Comparison of ENCODE assay signal across 2 cellular contexts in genomic region chr18:49359732-49360444, GRCh38.
TF ChIP-seq lines count a peak whose summit lies in the region.

No MANE protein-coding gene starts in this region.

TF ChIP-seq in K562, 482 proteins besides CTCF, POLR2A, EP300 and RAD21 (continued from another document):
- peak; percentile 86 for TF ChIP-seq ZBTB40 (IDR thresholded peaks at IDR 0.05)
- no peak for TF ChIP-seq ZBTB40 (CRISPR knock-in tag; IDR thresholded peaks at IDR 0.05)

TF ChIP-seq in HepG2, 621 proteins besides CTCF, POLR2A, EP300 and RAD21 (continued from another document):
- TF ChIP-seq ZBTB10 (CRISPR knock-in tag; IDR thresholded peaks at IDR 0.05; ENCODE audit: borderline replicate concordance) (no peak), TEAD3 (CRISPR knock-in tag; optimal IDR thresholded peaks at IDR 0.05; ENCODE audit: borderline replicate concordance) (no peak), KAT7 (CRISPR knock-in tag; IDR thresholded peaks at IDR 0.05; ENCODE audit: borderline replicate concordance) (no peak), ZNF556 (CRISPR knock-in tag; IDR thresholded peaks at IDR 0.05; ENCODE audit: borderline replicate concordance) (no peak), ZBTB21 (CRISPR knock-in tag; IDR thresholded peaks at IDR 0.05) (no peak)
TF ChIP-seq in HepG2: peak in this region for 0.
